Comparison of ENCODE assay signal across 17 cellular contexts in the genomic region with DNA sequence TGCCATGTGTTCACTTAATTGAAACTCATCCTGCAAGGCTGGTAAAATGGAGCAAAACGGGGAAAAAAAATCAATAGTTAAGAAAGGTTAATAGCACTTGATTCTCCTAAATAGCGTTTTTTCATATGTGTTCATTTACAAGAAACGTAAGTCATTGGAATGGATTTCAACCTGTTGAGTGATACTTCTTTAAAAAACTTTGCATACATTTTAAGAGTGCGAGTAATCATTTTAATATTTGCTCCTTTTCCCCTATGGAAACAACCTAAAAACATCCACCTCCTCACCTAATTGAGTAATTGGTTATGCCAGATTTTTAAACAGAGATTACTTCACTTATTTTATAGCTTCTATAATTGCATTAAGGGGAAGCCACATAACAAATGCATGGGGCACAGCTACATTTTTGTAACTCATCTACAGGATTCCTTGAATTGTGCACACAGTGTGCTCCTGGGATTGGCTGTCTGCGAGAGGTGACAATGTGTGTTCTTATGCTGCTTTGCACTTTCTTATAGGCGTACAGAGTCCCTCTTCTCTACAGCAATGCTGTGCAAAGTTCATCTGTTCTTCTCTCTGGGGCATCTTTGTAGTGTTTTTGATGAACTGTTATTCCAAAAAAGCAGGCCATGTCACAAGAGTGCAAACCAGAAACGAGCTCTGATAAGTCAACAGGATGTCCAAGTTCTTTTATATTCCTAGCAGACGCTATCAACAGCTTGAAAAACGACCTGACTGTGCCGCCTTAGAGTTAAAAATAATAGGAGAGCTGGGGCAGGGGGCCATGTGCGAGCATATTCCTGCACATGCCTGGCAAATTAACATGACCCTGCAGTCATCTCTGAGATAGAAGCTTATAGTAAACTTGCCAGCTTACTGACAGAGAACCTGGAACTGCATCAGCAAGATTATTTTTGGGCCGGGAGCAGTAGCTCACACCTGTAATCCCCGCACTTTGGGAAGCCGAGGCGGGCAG.
"Had no signal": no experiment of that assay in that cellular context is flagged by ENCODE, and none has a peak within 500 bp of the region (broad histone marks: within the 10 kb centered on the region; RNA-seq: fewer than 3 reads in every experiment).

No MANE protein-coding gene starts in this region.

- DNase-seq: activated CD4-positive, alpha-beta T cell treated with anti-CD3 and anti-CD28 coated beads, Interleukin-2, amount 50 U/mL, for 1 hour; activated naive CD8-positive, alpha-beta T cell treated with anti-CD3 and anti-CD28 coated beads for 36 hours; anterior cingulate cortex; brain microvascular endothelial cell; dorsolateral prefrontal cortex; endodermal cell; nephron progenitor cell; stimulated activated naive B cell treated with anti-CD40 and anti-IgM and Interleukin-4, amounts not matched to agents 10 μg/mL and 1 μg/mL and 100 μg/mL, for 72 hours; T-helper 1 cell; T1000; uterus had no signal

- H3K4me3 ChIP-seq: dorsolateral prefrontal cortex, lung, tibial nerve, uterus had no signal

- H3K27ac ChIP-seq: brain microvascular endothelial cell, uterus had no signal

- H3K9me3 ChIP-seq: tibial nerve, uterus had no signal

- H3K9me3 Mint-ChIP-seq: activated naive CD8-positive, alpha-beta T cell treated with anti-CD3 and anti-CD28 coated beads for 36 hours; activated T-helper 1 cell treated with anti-CD3 and anti-CD28 coated beads, Interleukin-12 subunit alpha, Interleukin-12 subunit beta, Interleukin-2, Interleukin-4 antibody, amounts not matched to agents 30 ng/mL and 10 ng/mL and 1 ng/mL, durations not matched to agents 14 hours and 24 hours and 36 hours; endodermal cell; stimulated activated naive B cell treated with anti-CD40 and anti-IgM and Interleukin-4, amounts not matched to agents 10 μg/mL and 1 μg/mL and 100 μg/mL, for 72 hours had no signal

- H3K4me3 Mint-ChIP-seq: activated naive CD8-positive, alpha-beta T cell treated with anti-CD3 and anti-CD28 coated beads for 36 hours; activated T-helper 1 cell treated with anti-CD3 and anti-CD28 coated beads, Interleukin-12 subunit alpha, Interleukin-12 subunit beta, Interleukin-2, Interleukin-4 antibody, amounts not matched to agents 30 ng/mL and 10 ng/mL and 1 ng/mL, durations not matched to agents 14 hours and 24 hours and 36 hours; endodermal cell; mesothelial cell of epicardium; nephron progenitor cell; stimulated activated naive B cell treated with anti-CD40 and anti-IgM and Interleukin-4, amounts not matched to agents 10 μg/mL and 1 μg/mL and 100 μg/mL, for 72 hours had no signal

- H3K27me3 ChIP-seq: brain microvascular endothelial cell, dorsolateral prefrontal cortex, tibial nerve, uterus had no signal

- H3K36me3 ChIP-seq: brain microvascular endothelial cell, uterus had no signal

- H3K36me3 Mint-ChIP-seq: activated naive CD8-positive, alpha-beta T cell treated with anti-CD3 and anti-CD28 coated beads for 36 hours; stimulated activated naive B cell treated with anti-CD40 and anti-IgM and Interleukin-4, amounts not matched to agents 10 μg/mL and 1 μg/mL and 100 μg/mL, for 72 hours had no signal

- ATAC-seq: activated CD4-positive, CD25-positive, alpha-beta regulatory T cell treated with anti-CD3 and anti-CD28 coated beads, Interleukin-2, amount 50 U/mL, for 24 hours; stimulated activated naive B cell treated with anti-CD40 and anti-IgM and Interleukin-4, amounts not matched to agents 10 μg/mL and 1 μg/mL and 100 μg/mL, for 72 hours had no signal

- H3K27ac Mint-ChIP-seq: activated naive CD8-positive, alpha-beta T cell treated with anti-CD3 and anti-CD28 coated beads for 36 hours; activated T-helper 1 cell treated with anti-CD3 and anti-CD28 coated beads, Interleukin-12 subunit alpha, Interleukin-12 subunit beta, Interleukin-2, Interleukin-4 antibody, amounts not matched to agents 30 ng/mL and 10 ng/mL and 1 ng/mL, durations not matched to agents 14 hours and 24 hours and 36 hours; endodermal cell; mesothelial cell of epicardium; nephron progenitor cell; progenitor cell of endocrine pancreas; stimulated activated naive B cell treated with anti-CD40 and anti-IgM and Interleukin-4, amounts not matched to agents 10 μg/mL and 1 μg/mL and 100 μg/mL, for 72 hours had no signal

- H3K4me1 Mint-ChIP-seq: activated naive CD8-positive, alpha-beta T cell treated with anti-CD3 and anti-CD28 coated beads for 36 hours; endodermal cell; stimulated activated naive B cell treated with anti-CD40 and anti-IgM and Interleukin-4, amounts not matched to agents 10 μg/mL and 1 μg/mL and 100 μg/mL, for 72 hours had no signal

- H3K4me1 ChIP-seq: uterus had no signal
